ENCODE assay signal across 2 cellular contexts in genomic region chr5:2324788-2325187, GRCh38.
A peak's percentile ranks its signal among the peaks of the same experiment; 100 is the strongest.
TF ChIP-seq lines count a peak whose summit lies in the region.

No MANE protein-coding gene starts in this region.

TF ChIP-seq in HEK293, 187 proteins besides CTCF, POLR2A, EP300 and RAD21:
- TF ChIP-seq, protein P1, sequence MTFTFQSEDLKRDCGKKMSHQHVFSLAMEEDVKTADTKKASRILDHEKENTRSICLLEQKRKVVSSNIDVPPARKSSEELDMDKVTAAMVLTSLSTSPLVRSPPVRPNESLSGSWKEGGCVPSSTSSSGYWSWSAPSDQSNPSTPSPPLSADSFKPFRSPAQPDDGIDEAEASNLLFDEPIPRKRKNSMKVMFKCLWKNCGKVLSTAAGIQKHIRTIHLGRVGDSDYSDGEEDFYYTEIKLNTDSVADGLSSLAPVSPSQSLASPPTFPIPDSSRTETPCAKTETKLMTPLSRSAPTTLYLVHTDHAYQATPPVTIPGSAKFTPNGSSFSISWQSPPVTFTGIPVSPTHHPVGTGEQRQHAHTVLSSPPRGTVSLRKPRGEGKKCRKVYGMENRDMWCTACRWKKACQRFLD (tag by site-specific recombination; IDR thresholded peaks at IDR 0.05), result no peak
- TF ChIP-seq, protein P2, sequence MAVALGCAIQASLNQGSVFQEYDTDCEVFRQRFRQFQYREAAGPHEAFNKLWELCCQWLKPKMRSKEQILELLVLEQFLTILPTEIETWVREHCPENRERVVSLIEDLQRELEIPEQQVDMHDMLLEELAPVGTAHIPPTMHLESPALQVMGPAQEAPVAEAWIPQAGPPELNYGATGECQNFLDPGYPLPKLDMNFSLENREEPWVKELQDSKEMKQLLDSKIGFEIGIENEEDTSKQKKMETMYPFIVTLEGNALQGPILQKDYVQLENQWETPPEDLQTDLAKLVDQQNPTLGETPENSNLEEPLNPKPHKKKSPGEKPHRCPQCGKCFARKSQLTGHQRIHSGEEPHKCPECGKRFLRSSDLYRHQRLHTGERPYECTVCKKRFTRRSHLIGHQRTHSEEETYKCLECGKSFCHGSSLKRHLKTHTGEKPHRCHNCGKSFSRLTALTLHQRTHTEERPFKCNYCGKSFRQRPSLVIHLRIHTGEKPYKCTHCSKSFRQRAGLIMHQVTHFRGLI (tag by site-specific recombination; IDR thresholded peaks at IDR 0.05), result no peak
- TF ChIP-seq KLF1 (tag by site-specific recombination; IDR thresholded peaks at IDR 0.05) (no peak), ZNF707 (tag by site-specific recombination; IDR thresholded peaks at IDR 0.05) (no peak), ZNF274 (IDR thresholded peaks at IDR 0.05; ENCODE audit: low read length) (no peak), ZNF274 (tag by site-specific recombination; IDR thresholded peaks at IDR 0.05; ENCODE audit: borderline replicate concordance) (no peak), ZSCAN16 (tag by site-specific recombination; IDR thresholded peaks at IDR 0.05) (no peak), ZNF248 (tag by site-specific recombination; IDR thresholded peaks at IDR 0.05) (no peak), ZNF48 (tag by site-specific recombination; IDR thresholded peaks at IDR 0.05) (no peak), ZSCAN4 (tag by site-specific recombination; IDR thresholded peaks at IDR 0.05) (peak; percentile 85)
- TF ChIP-seq, protein P3, sequence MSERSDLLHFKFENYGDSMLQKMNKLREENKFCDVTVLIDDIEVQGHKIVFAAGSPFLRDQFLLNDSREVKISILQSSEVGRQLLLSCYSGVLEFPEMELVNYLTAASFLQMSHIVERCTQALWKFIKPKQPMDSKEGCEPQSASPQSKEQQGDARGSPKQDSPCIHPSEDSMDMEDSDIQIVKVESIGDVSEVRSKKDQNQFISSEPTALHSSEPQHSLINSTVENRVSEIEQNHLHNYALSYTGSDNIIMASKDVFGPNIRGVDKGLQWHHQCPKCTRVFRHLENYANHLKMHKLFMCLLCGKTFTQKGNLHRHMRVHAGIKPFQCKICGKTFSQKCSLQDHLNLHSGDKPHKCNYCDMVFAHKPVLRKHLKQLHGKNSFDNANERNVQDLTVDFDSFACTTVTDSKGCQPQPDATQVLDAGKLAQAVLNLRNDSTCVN (tag by site-specific recombination; optimal IDR thresholded peaks at IDR 0.05), result peak; percentile 26
- TF ChIP-seq, protein P4, sequence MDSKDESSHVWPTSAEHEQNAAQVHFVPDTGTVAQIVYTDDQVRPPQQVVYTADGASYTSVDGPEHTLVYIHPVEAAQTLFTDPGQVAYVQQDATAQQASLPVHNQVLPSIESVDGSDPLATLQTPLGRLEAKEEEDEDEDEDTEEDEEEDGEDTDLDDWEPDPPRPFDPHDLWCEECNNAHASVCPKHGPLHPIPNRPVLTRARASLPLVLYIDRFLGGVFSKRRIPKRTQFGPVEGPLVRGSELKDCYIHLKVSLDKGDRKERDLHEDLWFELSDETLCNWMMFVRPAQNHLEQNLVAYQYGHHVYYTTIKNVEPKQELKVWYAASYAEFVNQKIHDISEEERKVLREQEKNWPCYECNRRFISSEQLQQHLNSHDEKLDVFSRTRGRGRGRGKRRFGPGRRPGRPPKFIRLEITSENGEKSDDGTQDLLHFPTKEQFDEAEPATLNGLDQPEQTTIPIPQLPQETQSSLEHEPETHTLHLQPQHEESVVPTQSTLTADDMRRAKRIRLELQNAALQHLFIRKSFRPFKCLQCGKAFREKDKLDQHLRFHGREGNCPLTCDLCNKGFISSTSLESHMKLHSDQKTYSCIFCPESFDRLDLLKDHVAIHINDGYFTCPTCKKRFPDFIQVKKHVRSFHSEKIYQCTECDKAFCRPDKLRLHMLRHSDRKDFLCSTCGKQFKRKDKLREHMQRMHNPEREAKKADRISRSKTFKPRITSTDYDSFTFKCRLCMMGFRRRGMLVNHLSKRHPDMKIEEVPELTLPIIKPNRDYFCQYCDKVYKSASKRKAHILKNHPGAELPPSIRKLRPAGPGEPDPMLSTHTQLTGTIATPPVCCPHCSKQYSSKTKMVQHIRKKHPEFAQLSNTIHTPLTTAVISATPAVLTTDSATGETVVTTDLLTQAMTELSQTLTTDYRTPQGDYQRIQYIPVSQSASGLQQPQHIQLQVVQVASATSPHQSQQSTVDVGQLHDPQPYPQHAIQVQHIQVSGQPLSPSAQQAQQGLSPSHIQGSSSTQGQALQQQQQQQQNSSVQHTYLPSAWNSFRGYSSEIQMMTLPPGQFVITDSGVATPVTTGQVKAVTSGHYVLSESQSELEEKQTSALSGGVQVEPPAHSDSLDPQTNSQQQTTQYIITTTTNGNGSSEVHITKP (tag by site-specific recombination; IDR thresholded peaks at IDR 0.05), result no peak

TF ChIP-seq in H1, 55 proteins besides CTCF, POLR2A, EP300 and RAD21:
- TF ChIP-seq RBBP5 (IDR thresholded peaks at IDR 0.05; ENCODE audit: borderline replicate concordance, low read depth, low read length) (no peak), KDM1A (IDR thresholded peaks at IDR 0.05; ENCODE audit: borderline replicate concordance, low read length) (no peak), SP2 (IDR thresholded peaks at IDR 0.05; ENCODE audit: low read length) (no peak), SRF (IDR thresholded peaks at IDR 0.05; ENCODE audit: low read depth, low read length) (no peak), FOSL1 (IDR thresholded peaks at IDR 0.05; ENCODE audit: insufficient read depth, low read depth, low read length) (no peak), ASH2L (IDR thresholded peaks at IDR 0.05; ENCODE audit: low read length) (no peak), SAP30 (IDR thresholded peaks at IDR 0.05; ENCODE audit: insufficient read depth, insufficient replicate concordance, low read length) (no peak), BCL11A (IDR thresholded peaks at IDR 0.05; ENCODE audit: low read depth in 2 of 2, low read length in 2 of 2) (no peak), KDM4A (IDR thresholded peaks at IDR 0.05; ENCODE audit: low read depth, low read length, severe bottlenecking) (no peak), CTBP2 (IDR thresholded peaks at IDR 0.05; ENCODE audit: borderline replicate concordance, insufficient read depth, insufficient read length, low read length) (no peak), CBX8 (IDR thresholded peaks at IDR 0.05; ENCODE audit: borderline replicate concordance, low read depth, low read length) (no peak), EZH2 (IDR thresholded peaks at IDR 0.05; ENCODE audit: low read depth, low read length, severe bottlenecking) (no peak), SP4 (IDR thresholded peaks at IDR 0.05; ENCODE audit: low read length) (no peak), NRF1 (IDR thresholded peaks at IDR 0.05; ENCODE audit: low read depth, low read length) (no peak)
- TF ChIP-seq, protein P5, sequence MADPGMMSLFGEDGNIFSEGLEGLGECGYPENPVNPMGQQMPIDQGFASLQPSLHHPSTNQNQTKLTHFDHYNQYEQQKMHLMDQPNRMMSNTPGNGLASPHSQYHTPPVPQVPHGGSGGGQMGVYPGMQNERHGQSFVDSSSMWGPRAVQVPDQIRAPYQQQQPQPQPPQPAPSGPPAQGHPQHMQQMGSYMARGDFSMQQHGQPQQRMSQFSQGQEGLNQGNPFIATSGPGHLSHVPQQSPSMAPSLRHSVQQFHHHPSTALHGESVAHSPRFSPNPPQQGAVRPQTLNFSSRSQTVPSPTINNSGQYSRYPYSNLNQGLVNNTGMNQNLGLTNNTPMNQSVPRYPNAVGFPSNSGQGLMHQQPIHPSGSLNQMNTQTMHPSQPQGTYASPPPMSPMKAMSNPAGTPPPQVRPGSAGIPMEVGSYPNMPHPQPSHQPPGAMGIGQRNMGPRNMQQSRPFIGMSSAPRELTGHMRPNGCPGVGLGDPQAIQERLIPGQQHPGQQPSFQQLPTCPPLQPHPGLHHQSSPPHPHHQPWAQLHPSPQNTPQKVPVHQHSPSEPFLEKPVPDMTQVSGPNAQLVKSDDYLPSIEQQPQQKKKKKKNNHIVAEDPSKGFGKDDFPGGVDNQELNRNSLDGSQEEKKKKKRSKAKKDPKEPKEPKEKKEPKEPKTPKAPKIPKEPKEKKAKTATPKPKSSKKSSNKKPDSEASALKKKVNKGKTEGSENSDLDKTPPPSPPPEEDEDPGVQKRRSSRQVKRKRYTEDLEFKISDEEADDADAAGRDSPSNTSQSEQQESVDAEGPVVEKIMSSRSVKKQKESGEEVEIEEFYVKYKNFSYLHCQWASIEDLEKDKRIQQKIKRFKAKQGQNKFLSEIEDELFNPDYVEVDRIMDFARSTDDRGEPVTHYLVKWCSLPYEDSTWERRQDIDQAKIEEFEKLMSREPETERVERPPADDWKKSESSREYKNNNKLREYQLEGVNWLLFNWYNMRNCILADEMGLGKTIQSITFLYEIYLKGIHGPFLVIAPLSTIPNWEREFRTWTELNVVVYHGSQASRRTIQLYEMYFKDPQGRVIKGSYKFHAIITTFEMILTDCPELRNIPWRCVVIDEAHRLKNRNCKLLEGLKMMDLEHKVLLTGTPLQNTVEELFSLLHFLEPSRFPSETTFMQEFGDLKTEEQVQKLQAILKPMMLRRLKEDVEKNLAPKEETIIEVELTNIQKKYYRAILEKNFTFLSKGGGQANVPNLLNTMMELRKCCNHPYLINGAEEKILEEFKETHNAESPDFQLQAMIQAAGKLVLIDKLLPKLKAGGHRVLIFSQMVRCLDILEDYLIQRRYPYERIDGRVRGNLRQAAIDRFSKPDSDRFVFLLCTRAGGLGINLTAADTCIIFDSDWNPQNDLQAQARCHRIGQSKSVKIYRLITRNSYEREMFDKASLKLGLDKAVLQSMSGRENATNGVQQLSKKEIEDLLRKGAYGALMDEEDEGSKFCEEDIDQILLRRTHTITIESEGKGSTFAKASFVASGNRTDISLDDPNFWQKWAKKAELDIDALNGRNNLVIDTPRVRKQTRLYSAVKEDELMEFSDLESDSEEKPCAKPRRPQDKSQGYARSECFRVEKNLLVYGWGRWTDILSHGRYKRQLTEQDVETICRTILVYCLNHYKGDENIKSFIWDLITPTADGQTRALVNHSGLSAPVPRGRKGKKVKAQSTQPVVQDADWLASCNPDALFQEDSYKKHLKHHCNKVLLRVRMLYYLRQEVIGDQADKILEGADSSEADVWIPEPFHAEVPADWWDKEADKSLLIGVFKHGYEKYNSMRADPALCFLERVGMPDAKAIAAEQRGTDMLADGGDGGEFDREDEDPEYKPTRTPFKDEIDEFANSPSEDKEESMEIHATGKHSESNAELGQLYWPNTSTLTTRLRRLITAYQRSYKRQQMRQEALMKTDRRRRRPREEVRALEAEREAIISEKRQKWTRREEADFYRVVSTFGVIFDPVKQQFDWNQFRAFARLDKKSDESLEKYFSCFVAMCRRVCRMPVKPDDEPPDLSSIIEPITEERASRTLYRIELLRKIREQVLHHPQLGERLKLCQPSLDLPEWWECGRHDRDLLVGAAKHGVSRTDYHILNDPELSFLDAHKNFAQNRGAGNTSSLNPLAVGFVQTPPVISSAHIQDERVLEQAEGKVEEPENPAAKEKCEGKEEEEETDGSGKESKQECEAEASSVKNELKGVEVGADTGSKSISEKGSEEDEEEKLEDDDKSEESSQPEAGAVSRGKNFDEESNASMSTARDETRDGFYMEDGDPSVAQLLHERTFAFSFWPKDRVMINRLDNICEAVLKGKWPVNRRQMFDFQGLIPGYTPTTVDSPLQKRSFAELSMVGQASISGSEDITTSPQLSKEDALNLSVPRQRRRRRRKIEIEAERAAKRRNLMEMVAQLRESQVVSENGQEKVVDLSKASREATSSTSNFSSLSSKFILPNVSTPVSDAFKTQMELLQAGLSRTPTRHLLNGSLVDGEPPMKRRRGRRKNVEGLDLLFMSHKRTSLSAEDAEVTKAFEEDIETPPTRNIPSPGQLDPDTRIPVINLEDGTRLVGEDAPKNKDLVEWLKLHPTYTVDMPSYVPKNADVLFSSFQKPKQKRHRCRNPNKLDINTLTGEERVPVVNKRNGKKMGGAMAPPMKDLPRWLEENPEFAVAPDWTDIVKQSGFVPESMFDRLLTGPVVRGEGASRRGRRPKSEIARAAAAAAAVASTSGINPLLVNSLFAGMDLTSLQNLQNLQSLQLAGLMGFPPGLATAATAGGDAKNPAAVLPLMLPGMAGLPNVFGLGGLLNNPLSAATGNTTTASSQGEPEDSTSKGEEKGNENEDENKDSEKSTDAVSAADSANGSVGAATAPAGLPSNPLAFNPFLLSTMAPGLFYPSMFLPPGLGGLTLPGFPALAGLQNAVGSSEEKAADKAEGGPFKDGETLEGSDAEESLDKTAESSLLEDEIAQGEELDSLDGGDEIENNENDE (IDR thresholded peaks at IDR 0.05; ENCODE audit: insufficient replicate concordance, low read length), result no peak
- TF ChIP-seq, protein P6, sequence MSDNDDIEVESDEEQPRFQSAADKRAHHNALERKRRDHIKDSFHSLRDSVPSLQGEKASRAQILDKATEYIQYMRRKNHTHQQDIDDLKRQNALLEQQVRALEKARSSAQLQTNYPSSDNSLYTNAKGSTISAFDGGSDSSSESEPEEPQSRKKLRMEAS (IDR thresholded peaks at IDR 0.05), result no peak
